ENCODE assay signal across 19 cellular contexts in the genomic region with DNA sequence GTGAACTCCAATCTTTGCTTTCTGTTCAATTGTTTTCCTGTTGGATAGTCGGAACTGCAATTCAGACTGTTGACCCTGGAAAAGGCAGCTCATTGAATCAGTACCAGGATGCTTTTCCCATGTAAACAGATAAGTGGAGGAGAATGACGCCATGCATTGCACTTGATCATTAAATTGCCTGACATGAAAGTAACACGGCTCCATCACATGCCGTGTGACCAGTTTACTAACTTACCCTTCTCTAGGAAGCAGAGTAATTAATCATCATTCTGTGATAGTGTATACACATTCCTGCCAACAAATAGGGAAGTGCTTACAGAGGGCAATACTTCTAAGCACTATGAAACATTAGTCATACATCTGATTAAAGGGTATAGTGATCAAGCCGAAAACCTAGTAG.
A peak's percentile ranks its signal among the peaks of the same experiment; 100 is the strongest.
DNase-seq lines count a peak whose midpoint lies in the region; ATAC-seq and TF ChIP-seq lines count a peak whose summit lies in the region.
"Had no signal": no experiment of that assay in that cellular context is flagged by ENCODE, and none has a peak within 500 bp of the region (broad histone marks: within the 10 kb centered on the region; RNA-seq: fewer than 3 reads in every experiment).

No MANE protein-coding gene starts in this region.

- no peaks in the 10 kb centered on the region for H3K4me1 Mint-ChIP-seq in nephron
- H3K4me1 Mint-ChIP-seq in activated T-helper 2 cell treated with anti-CD3 and anti-CD28 coated beads, Interferon-gamma antibody, Interleukin-2, Interleukin-4, amounts not matched to agents 10 μg/mL and 5 μg/mL and 100 μg/mL, durations not matched to agents 14 hours and 24 hours and 36 hours (ENCODE audit: low read depth) = no peaks in the 10 kb centered on the region
- H3K4me1 Mint-ChIP-seq: activated CD4-positive, alpha-beta memory T cell treated with anti-CD3 and anti-CD28 coated beads, Interleukin-2, amount 10 ng/mL, durations not matched to agents 7 days and 5 days; activated T-helper 17 cell treated with anti-CD3 and anti-CD28 coated beads, Interleukin-2, amount 50 U/mL, for 72 hours had no signal

- intact Hi-C loops in activated T-helper 2 cell treated with anti-CD3 and anti-CD28 coated beads, Interferon-gamma antibody, Interleukin-2, Interleukin-4, amounts not matched to agents 10 μg/mL and 5 μg/mL and 100 μg/mL, durations not matched to agents 14 hours and 24 hours and 36 hours (cut with micrococcal nuclease) = no loop called here

- DNase-seq in H4 (ENCODE audit: low spot score) (peak; percentile 31), OCI-M1 (lab: John Stamatoyannopoulos, UW) (peak; percentile 17), fibroblast of the aortic adventitia (ENCODE audit: low read depth) (peak; percentile 7), HEK293T (ENCODE audit: extremely low spot score) (no peak)
- DNase-seq in activated T-helper 2 cell treated with anti-CD3 and anti-CD28 coated beads, Interferon-gamma antibody, Interleukin-2, Interleukin-4, amounts not matched to agents 10 μg/mL and 5 μg/mL and 100 μg/mL, durations not matched to agents 14 hours and 24 hours and 36 hours (ENCODE audit: low spot score) = no peak
- DNase-seq in activated naive CD4-positive, alpha-beta T cell treated with Interleukin-2 at 50 U/mL for 16 hours = no peak
- DNase-seq: activated CD4-positive, alpha-beta memory T cell treated with anti-CD3 and anti-CD28 coated beads, Interleukin-2, amount 10 ng/mL, durations not matched to agents 7 days and 5 days; anterior cingulate cortex; DMS79 treated with DMSO at 0.1 percent for 48 hours; NCI-H2029; SHP77 treated with DMSO at 0.1 percent for 48 hours; stimulated activated CD4-positive, alpha-beta T cell treated with anti-CD3 and anti-CD28 coated beads, Interleukin-2, amount 100 ng/mL, for 24 hours had no signal

- no peak overlapping the region for H3K4me3 ChIP-seq in fibroblast of the aortic adventitia (ENCODE audit: low read depth, low read length)
- H3K4me3 ChIP-seq: BLaER1, tibial nerve had no signal

- CTCF ChIA-PET in HEK293T (lab: Yijun Ruan, JAX) = interaction anchor here (0.7 kb wide), 1 partner anchor 23 kb away, joined by 3 read pairs; no protein-coding TSS in a partner anchor

- H3K9me3 Mint-ChIP-seq in nephron = peaks cover 11% of the 10 kb centered on the region
- peaks cover 8% of the 10 kb centered on the region for H3K9me3 Mint-ChIP-seq in activated T-helper 2 cell treated with anti-CD3 and anti-CD28 coated beads, Interferon-gamma antibody, Interleukin-2, Interleukin-4, amounts not matched to agents 10 μg/mL and 5 μg/mL and 100 μg/mL, durations not matched to agents 14 hours and 24 hours and 36 hours
- H3K9me3 Mint-ChIP-seq: dendritic cell treated with granulocyte-macrophage colony-stimulating factor and Interleukin-4, amounts not matched to agents 40 ng/mL and 50 ng/mL, for 4 days had no signal

- H3K27me3 Mint-ChIP-seq in nephron (ENCODE audit: low read depth) = no peaks in the 10 kb centered on the region
- H3K27me3 Mint-ChIP-seq in activated T-helper 2 cell treated with anti-CD3 and anti-CD28 coated beads, Interferon-gamma antibody, Interleukin-2, Interleukin-4, amounts not matched to agents 10 μg/mL and 5 μg/mL and 100 μg/mL, durations not matched to agents 14 hours and 24 hours and 36 hours (ENCODE audit: low read depth) = no peaks in the 10 kb centered on the region
- H3K27me3 Mint-ChIP-seq: activated CD4-positive, alpha-beta memory T cell treated with anti-CD3 and anti-CD28 coated beads, Interleukin-2, amount 10 ng/mL, durations not matched to agents 7 days and 5 days; activated T-helper 17 cell treated with anti-CD3 and anti-CD28 coated beads, Interleukin-2, amount 50 U/mL, for 72 hours; dendritic cell treated with granulocyte-macrophage colony-stimulating factor and Interleukin-4, amounts not matched to agents 40 ng/mL and 50 ng/mL, for 4 days had no signal

- TF ChIP-seq CTCF in fibroblast of the aortic adventitia (IDR thresholded peaks at IDR 0.05; ENCODE audit: insufficient read depth, low read length) (no peak), nephron (IDR thresholded peaks at IDR 0.05; ENCODE audit: unreplicated experiment in 3 of 3) (no peak)

- H3K27ac Mint-ChIP-seq in nephron = peak overlapping the region; percentile 34 to 45 (median 37)
- no peak overlapping the region for H3K27ac Mint-ChIP-seq in activated T-helper 2 cell treated with anti-CD3 and anti-CD28 coated beads, Interferon-gamma antibody, Interleukin-2, Interleukin-4, amounts not matched to agents 10 μg/mL and 5 μg/mL and 100 μg/mL, durations not matched to agents 14 hours and 24 hours and 36 hours
- H3K27ac Mint-ChIP-seq: activated CD4-positive, alpha-beta memory T cell treated with anti-CD3 and anti-CD28 coated beads, Interleukin-2, amount 10 ng/mL, durations not matched to agents 7 days and 5 days; activated T-helper 17 cell treated with anti-CD3 and anti-CD28 coated beads, Interleukin-2, amount 50 U/mL, for 72 hours; dendritic cell treated with granulocyte-macrophage colony-stimulating factor and Interleukin-4, amounts not matched to agents 40 ng/mL and 50 ng/mL, for 4 days had no signal

- no peak overlapping the region for H3K4me3 Mint-ChIP-seq in nephron
- H3K4me3 Mint-ChIP-seq in activated T-helper 2 cell treated with anti-CD3 and anti-CD28 coated beads, Interferon-gamma antibody, Interleukin-2, Interleukin-4, amounts not matched to agents 10 μg/mL and 5 μg/mL and 100 μg/mL, durations not matched to agents 14 hours and 24 hours and 36 hours (ENCODE audit: low read depth) = no peak overlapping the region
- H3K4me3 Mint-ChIP-seq: activated CD4-positive, alpha-beta memory T cell treated with anti-CD3 and anti-CD28 coated beads, Interleukin-2, amount 10 ng/mL, durations not matched to agents 7 days and 5 days; activated T-helper 17 cell treated with anti-CD3 and anti-CD28 coated beads, Interleukin-2, amount 50 U/mL, for 72 hours; dendritic cell treated with granulocyte-macrophage colony-stimulating factor and Interleukin-4, amounts not matched to agents 40 ng/mL and 50 ng/mL, for 4 days had no signal

- POLR2A ChIA-PET in HEK293T (lab: Yijun Ruan, JAX) = no interaction called here

- H3K36me3 Mint-ChIP-seq in nephron (ENCODE audit: low read depth) = peaks cover 22% of the 10 kb centered on the region
- no peaks in the 10 kb centered on the region for H3K36me3 Mint-ChIP-seq in activated T-helper 2 cell treated with anti-CD3 and anti-CD28 coated beads, Interferon-gamma antibody, Interleukin-2, Interleukin-4, amounts not matched to agents 10 μg/mL and 5 μg/mL and 100 μg/mL, durations not matched to agents 14 hours and 24 hours and 36 hours (ENCODE audit: low read depth)

- no peak for ATAC-seq in HG02610 (IDR thresholded peaks at IDR 0.05; ENCODE audit: unreplicated experiment)
- ATAC-seq: activated T-helper 17 cell treated with anti-CD3 and anti-CD28 coated beads, Interleukin-2, amount 50 U/mL, for 72 hours; HCT116 had no signal

TF ChIP-seq in HEK293T, 16 proteins besides CTCF, POLR2A, EP300 and RAD21:
- TF ChIP-seq ARNT (IDR thresholded peaks at IDR 0.05) = no peak
- TF ChIP-seq FOXK2 (IDR thresholded peaks at IDR 0.05) = no peak
- TF ChIP-seq, protein P1, sequence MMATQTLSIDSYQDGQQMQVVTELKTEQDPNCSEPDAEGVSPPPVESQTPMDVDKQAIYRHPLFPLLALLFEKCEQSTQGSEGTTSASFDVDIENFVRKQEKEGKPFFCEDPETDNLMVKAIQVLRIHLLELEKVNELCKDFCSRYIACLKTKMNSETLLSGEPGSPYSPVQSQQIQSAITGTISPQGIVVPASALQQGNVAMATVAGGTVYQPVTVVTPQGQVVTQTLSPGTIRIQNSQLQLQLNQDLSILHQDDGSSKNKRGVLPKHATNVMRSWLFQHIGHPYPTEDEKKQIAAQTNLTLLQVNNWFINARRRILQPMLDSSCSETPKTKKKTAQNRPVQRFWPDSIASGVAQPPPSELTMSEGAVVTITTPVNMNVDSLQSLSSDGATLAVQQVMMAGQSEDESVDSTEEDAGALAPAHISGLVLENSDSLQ (IDR thresholded peaks at IDR 0.05) = no peak
- no peak for TF ChIP-seq BHLHE40 (IDR thresholded peaks at IDR 0.05; ENCODE audit: borderline replicate concordance)
- no peak for TF ChIP-seq ELF4 (IDR thresholded peaks at IDR 0.05)
- no peak for TF ChIP-seq L3MBTL2 (conservative IDR thresholded peaks at IDR 0.05)
- TF ChIP-seq SP1 (IDR thresholded peaks at IDR 0.05) = no peak
- no peak for TF ChIP-seq SUZ12 (IDR thresholded peaks at IDR 0.05)
- no peak for TF ChIP-seq LEF1 (IDR thresholded peaks at IDR 0.05; ENCODE audit: borderline replicate concordance)
- no peak for TF ChIP-seq TARDBP (IDR thresholded peaks at IDR 0.05)
- no peak for TF ChIP-seq ZNF384 (IDR thresholded peaks at IDR 0.05)
- no peak for TF ChIP-seq HDGF (IDR thresholded peaks at IDR 0.05; ENCODE audit: borderline replicate concordance)
- TF ChIP-seq FOXM1 (IDR thresholded peaks at IDR 0.05; ENCODE audit: borderline replicate concordance) = no peak
- no peak for TF ChIP-seq FOXA1 (IDR thresholded peaks at IDR 0.05)
- TF ChIP-seq CTBP1 (IDR thresholded peaks at IDR 0.05; ENCODE audit: borderline replicate concordance) = no peak
TF ChIP-seq in HEK293T: peak in this region for 0.

Comparison
In these comparisons a context has a peak if more than half of its experiments do, and no peak if none do; other contexts are left out.
1. DNase-seq: peak in H4 (single experiment), OCI-M1 (single experiment) and fibroblast of the aortic adventitia (single experiment); none in activated T-helper 2 cell treated with anti-CD3 and anti-CD28 coated beads, Interferon-gamma antibody, Interleukin-2, Interleukin-4, amounts not matched to agents 10 μg/mL and 5 μg/mL and 100 μg/mL, durations not matched to agents 14 hours and 24 hours and 36 hours (single experiment), HEK293T (single experiment) and activated naive CD4-positive, alpha-beta T cell treated with Interleukin-2 at 50 U/mL for 16 hours (single experiment).